Comparison of ENCODE assay signal across 10 cellular contexts in the genomic region with DNA sequence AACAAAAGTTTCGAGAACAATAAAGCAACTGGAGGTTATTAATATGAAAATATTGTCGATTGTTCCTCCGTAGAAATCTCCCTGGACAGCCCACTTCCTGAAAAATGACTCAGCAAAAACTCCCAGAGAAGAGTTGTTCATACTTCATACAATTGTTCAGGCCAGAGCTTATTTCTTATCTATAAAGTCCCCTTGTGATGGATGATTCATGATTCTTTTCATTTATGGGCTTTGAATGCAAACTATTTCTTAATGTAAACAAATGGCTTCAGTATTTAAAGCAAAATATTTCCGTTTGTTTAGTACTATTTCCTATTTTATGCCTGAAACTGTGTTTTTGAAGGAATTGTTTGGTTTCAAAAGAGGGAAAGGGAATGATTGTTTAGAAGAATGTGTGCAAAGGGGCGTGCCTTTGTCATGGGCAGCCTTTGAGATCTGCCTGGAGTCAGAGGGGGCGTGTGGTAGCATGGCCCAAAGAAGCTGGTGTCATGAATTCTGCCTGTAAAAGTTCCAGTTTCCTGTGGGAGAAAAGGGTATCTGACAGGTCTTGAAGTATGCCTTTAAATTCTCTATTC. TPM values are rescaled to one million over a fixed set of nuclear protein-coding genes. Genes with fewer than 3 reads are reported as not detected.
DNase-seq lines count a peak whose midpoint lies in the region; ATAC-seq lines count a peak whose summit lies in the region.
"Had no signal": no experiment of that assay in that cellular context is flagged by ENCODE, and none has a peak within 500 bp of the region (broad histone marks: within the 10 kb centered on the region; RNA-seq: fewer than 3 reads in every experiment).

No MANE protein-coding gene starts in this region.

- H3K27ac Mint-ChIP-seq in activated CD4-positive, alpha-beta T cell treated with anti-CD3 and anti-CD28 coated beads, Interleukin-2, amount 10 ng/mL, durations not matched to agents 24 days and 14 days = peak overlapping the region; percentile 31
- peak overlapping the region; percentile 30 for H3K27ac Mint-ChIP-seq in T-helper 17 cell
- H3K27ac Mint-ChIP-seq: B cell had no signal

- H3K27ac ChIP-seq in subcutaneous abdominal adipose tissue (ENCODE audit: low read depth, low read length) = peak overlapping the region; percentile 35

- DNase-seq in activated CD4-positive, alpha-beta T cell treated with anti-CD3 and anti-CD28 coated beads, Interleukin-2, amount 10 ng/mL, durations not matched to agents 24 days and 14 days = no peak
- no peak for DNase-seq in activated CD4-positive, alpha-beta T cell treated with anti-CD3 and anti-CD28 coated beads, Interleukin-2, amount 50 U/mL, for 4 hours
- DNase-seq in T-helper 17 cell = no peak
- DNase-seq in left ventricle myocardium superior = no peak
- DNase-seq in NCI-H69 (lab: John Stamatoyannopoulos, UW) = no peak
- DNase-seq in Ammon's horn (ENCODE audit: low spot score) = no peak
- DNase-seq: natural killer cell had no signal

- peaks cover 0 to 12% (median 7%) of the 10 kb centered on the region in 5 donors for H3K4me1 ChIP-seq in subcutaneous abdominal adipose tissue (ENCODE audit: control insufficient read depth in 5 of 5, insufficient read depth in 5 of 5, low read length in 5 of 5)

- peaks cover 9% of the 10 kb centered on the region for H3K4me1 Mint-ChIP-seq in activated CD4-positive, alpha-beta T cell treated with anti-CD3 and anti-CD28 coated beads, Interleukin-2, amount 10 ng/mL, durations not matched to agents 24 days and 14 days
- H3K4me1 Mint-ChIP-seq in T-helper 17 cell = peaks cover 19% of the 10 kb centered on the region

- no peak overlapping the region for H3K4me3 ChIP-seq in subcutaneous abdominal adipose tissue (ENCODE audit: low read depth in 1 of 5, low read length in 5 of 5)

- no peaks in the 10 kb centered on the region for H3K36me3 Mint-ChIP-seq in activated CD4-positive, alpha-beta T cell treated with anti-CD3 and anti-CD28 coated beads, Interleukin-2, amount 10 ng/mL, durations not matched to agents 24 days and 14 days (ENCODE audit: low read depth)
- no peaks in the 10 kb centered on the region for H3K36me3 Mint-ChIP-seq in T-helper 17 cell (ENCODE audit: low read depth)
- H3K36me3 Mint-ChIP-seq: natural killer cell had no signal

- H3K9ac ChIP-seq in subcutaneous abdominal adipose tissue (ENCODE audit: low read length in 5 of 5) = no peak overlapping the region

- no peaks in the 10 kb centered on the region for H3K27me3 Mint-ChIP-seq in activated CD4-positive, alpha-beta T cell treated with anti-CD3 and anti-CD28 coated beads, Interleukin-2, amount 10 ng/mL, durations not matched to agents 24 days and 14 days
- H3K27me3 Mint-ChIP-seq in T-helper 17 cell = no peaks in the 10 kb centered on the region

- H3K9me3 Mint-ChIP-seq in activated CD4-positive, alpha-beta T cell treated with anti-CD3 and anti-CD28 coated beads, Interleukin-2, amount 10 ng/mL, durations not matched to agents 24 days and 14 days = no peaks in the 10 kb centered on the region
- H3K9me3 Mint-ChIP-seq: natural killer cell had no signal

- intact Hi-C loops in activated CD4-positive, alpha-beta T cell treated with anti-CD3 and anti-CD28 coated beads, Interleukin-2, amount 10 ng/mL, durations not matched to agents 24 days and 14 days (cut with micrococcal nuclease) = no loop called here
- intact Hi-C loops in left ventricle myocardium superior (cut with micrococcal nuclease) = no loop called here

- H3K27me3 ChIP-seq in subcutaneous abdominal adipose tissue (ENCODE audit: control insufficient read depth in 5 of 5, insufficient read depth in 4 of 5, low read length in 5 of 5) = no peaks in the 10 kb centered on the region

- no peak overlapping the region for H3K4me3 Mint-ChIP-seq in activated CD4-positive, alpha-beta T cell treated with anti-CD3 and anti-CD28 coated beads, Interleukin-2, amount 10 ng/mL, durations not matched to agents 24 days and 14 days
- H3K4me3 Mint-ChIP-seq in T-helper 17 cell = no peak overlapping the region
- H3K4me3 Mint-ChIP-seq: B cell, natural killer cell had no signal

- no peaks in the 10 kb centered on the region for H3K9me3 ChIP-seq in T-helper 17 cell (ENCODE audit: control insufficient read depth, low read length, poor library complexity, severe bottlenecking)
- H3K9me3 ChIP-seq in subcutaneous abdominal adipose tissue (ENCODE audit: control insufficient read depth in 5 of 5, low read length in 5 of 5) = no peaks in the 10 kb centered on the region

- ATAC-seq in T-helper 17 cell = no peak
- ATAC-seq in left ventricle myocardium superior = peak; percentile 56
- ATAC-seq in GM19452 (IDR thresholded peaks at IDR 0.05; ENCODE audit: unreplicated experiment) = no peak

- no peaks in the 10 kb centered on the region for H3K36me3 ChIP-seq in subcutaneous abdominal adipose tissue (ENCODE audit: control insufficient read depth in 5 of 5, insufficient read depth in 5 of 5, low read length in 5 of 5)

RNA-seq across cellular contexts. Expression of gene EXOC6, which starts 26.2 kb away (rescaled TPM):
- 13.1 and 14.2 TPM in 2 replicates for total RNA-seq in activated CD4-positive, alpha-beta T cell treated with anti-CD3 and anti-CD28 coated beads, Interleukin-2, amount 10 ng/mL, durations not matched to agents 24 days and 14 days
- total RNA-seq in T-helper 17 cell (10 to 100 TPM; 10.5 to 14.8 TPM), left ventricle myocardium superior (9.2 TPM)
